Comparison of ENCODE assay signal across 8 cellular contexts in the genomic region with DNA sequence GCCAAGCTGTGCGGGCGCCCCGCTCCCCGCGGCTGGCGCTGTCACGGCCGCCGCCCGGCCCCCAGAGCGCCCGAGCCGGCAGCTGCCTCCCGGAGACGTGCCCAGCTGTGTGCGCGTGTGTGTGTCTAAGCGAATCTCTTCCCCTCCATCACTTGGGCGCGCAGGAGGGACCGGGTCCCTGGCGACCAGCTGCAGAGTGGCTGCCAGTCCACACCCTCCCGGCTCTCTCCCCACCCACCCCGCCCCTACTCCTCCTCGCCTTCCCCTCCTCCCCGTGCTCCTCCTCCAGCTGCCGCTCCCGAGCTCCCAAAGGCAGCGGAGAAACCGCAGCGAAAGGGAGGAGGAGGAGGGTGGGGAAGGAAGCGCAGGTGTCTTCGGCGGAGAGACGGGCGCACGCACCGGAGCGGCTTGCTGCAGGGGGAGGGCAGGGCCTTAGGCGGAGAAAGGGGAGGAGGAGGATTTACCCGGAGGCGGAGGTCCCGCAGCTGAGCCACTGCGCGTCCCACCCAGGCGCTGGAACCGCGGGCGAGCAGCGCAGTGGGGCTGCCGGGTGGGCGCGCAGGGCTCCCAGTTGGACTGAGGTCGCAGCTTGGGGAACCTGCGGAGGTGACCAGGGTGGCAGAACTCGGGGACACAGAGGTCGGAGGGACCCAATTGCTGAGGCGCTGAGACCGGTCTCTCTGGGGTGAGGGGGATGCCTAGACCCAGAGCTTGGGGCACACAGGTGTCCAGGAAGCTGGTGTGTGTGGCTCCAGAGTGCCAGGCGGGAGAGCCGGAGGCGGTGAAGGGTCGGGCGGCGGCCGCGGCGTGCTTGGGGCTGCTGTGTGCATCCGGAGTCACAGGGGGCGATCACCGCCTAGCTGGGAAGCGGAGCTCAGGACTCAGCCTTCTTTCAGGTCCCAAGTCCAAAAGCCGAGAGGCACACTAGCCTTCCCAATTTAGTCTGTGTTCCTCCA. TPM values are rescaled to one million over a fixed set of nuclear protein-coding genes. Genes with fewer than 3 reads are reported as not detected.
A peak's percentile ranks its signal among the peaks of the same experiment; 100 is the strongest.
DNase-seq lines count a peak whose midpoint lies in the region; ATAC-seq, FAIRE-seq and TF ChIP-seq lines count a peak whose summit lies in the region.

A gene with protein sequence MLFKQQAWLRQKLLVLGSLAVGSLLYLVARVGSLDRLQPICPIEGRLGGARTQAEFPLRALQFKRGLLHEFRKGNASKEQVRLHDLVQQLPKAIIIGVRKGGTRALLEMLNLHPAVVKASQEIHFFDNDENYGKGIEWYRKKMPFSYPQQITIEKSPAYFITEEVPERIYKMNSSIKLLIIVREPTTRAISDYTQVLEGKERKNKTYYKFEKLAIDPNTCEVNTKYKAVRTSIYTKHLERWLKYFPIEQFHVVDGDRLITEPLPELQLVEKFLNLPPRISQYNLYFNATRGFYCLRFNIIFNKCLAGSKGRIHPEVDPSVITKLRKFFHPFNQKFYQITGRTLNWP (minus strand): TSS at position 198 of the 956 bp plus-strand sequence. CDS start 280,178 bp downstream, outside the sequence.

- peak within 1 kb of the TSS; percentile 79 for H3K4me3 ChIP-seq in NT2/D1 (ENCODE audit: insufficient read length, low read depth)
- H3K4me3 ChIP-seq in stomach = peak within 1 kb of the TSS; percentile 51 to 77 (median 60)

- H3K9me3 Mint-ChIP-seq in CD14-positive monocyte = peaks cover 0 to 6% (median 0%) of the 10 kb centered on the region in 7 donors

- TF ChIP-seq EP300 in stomach (IDR thresholded peaks at IDR 0.05) = no peak

- TF ChIP-seq POLR2A in H54 (IDR thresholded peaks at IDR 0.05; ENCODE audit: low read depth, low read length) (no peak), stomach (IDR thresholded peaks at IDR 0.05) (no peak)

- H3K27ac ChIP-seq in cingulate gyrus (ENCODE audit: low read depth, low read length) = peak within 1 kb of the TSS; percentile 65
- no peak within 1 kb of the TSS for H3K27ac ChIP-seq in stomach

- H3K9me3 ChIP-seq in NT2/D1 (ENCODE audit: insufficient read depth, low read length) = no peaks in the 10 kb centered on the region
- no peaks in the 10 kb centered on the region for H3K9me3 ChIP-seq in stomach

- peak within 1 kb of the TSS in 1 of 2 donors; percentile 89 for H3K4me3 Mint-ChIP-seq in CD14-positive monocyte

- peak within 1 kb of the TSS; percentile 72 for H3K9ac ChIP-seq in NT2/D1 (ENCODE audit: insufficient read length, low read depth)

- TF ChIP-seq CTCF in CD14-positive monocyte (IDR thresholded peaks at IDR 0.05) (no peak), stomach (IDR thresholded peaks at IDR 0.05) (peak in 2 of 7 experiments; percentile 8 to 19)

- no peak for FAIRE-seq in H54 (lab: Jason Lieb, UNC)

- ATAC-seq in HG02973 (IDR thresholded peaks at IDR 0.05; ENCODE audit: unreplicated experiment) (no peak), GM18520 (IDR thresholded peaks at IDR 0.05; ENCODE audit: unreplicated experiment) (no peak)

- peak; percentile 41 for DNase-seq in CD14-positive monocyte (ENCODE audit: low spot score)
- DNase-seq in H54 (ENCODE audit: insufficient read length, low spot score) = peak; percentile 26
- DNase-seq in NT2/D1 (ENCODE audit: low read depth, low spot score) = peak; percentile 63
- DNase-seq in left kidney (ENCODE audit: low read depth, low spot score) = peak; percentile 87
- no peak for DNase-seq in stomach

- H3K27me3 Mint-ChIP-seq in CD14-positive monocyte (ENCODE audit: low read depth in 3 of 3) = peaks cover 33 to 55% (median 40%) of the 10 kb centered on the region in 3 donors

- no peaks in the 10 kb centered on the region for H3K36me3 Mint-ChIP-seq in CD14-positive monocyte

- intact Hi-C loops in CD14-positive monocyte (cut with micrococcal nuclease) = no loop called here
- intact Hi-C loops in stomach (cut with DNase I; ENCODE audit: low total_unique reads) = no loop called here

- H3K4me1 ChIP-seq in NT2/D1 (ENCODE audit: insufficient read depth, insufficient read length) (no peaks in the 10 kb centered on the region), stomach (peaks cover 19 to 31% (median 28%) of the 10 kb centered on the region in 4 donors)

- no peaks in the 10 kb centered on the region for H3K36me3 ChIP-seq in NT2/D1 (ENCODE audit: insufficient read depth, insufficient read length, low read length)
- H3K36me3 ChIP-seq in stomach = no peaks in the 10 kb centered on the region

- H3K27ac Mint-ChIP-seq in CD14-positive monocyte = peak within 1 kb of the TSS in 1 of 7 donors; percentile 44

- WGBS in stomach, 5 donors = 1% methylated on average over 48 to 73 of the region's 73 CpGs

- H3K27me3 ChIP-seq in NT2/D1 (ENCODE audit: insufficient read depth, insufficient read length) (peaks cover 18% of the 10 kb centered on the region), stomach (peaks cover 6 to 62% (median 21%) of the 10 kb centered on the region in 3 donors)

- H3K4me1 Mint-ChIP-seq in CD14-positive monocyte = peaks cover 1% of the 10 kb centered on the region

RNA-seq across cellular contexts. Expression of the gene that starts here (rescaled TPM):
- polyA plus RNA-seq in CD14-positive monocyte (not detected), stomach (under 1 TPM in 1 of 3 donors, not detected in 2; 0.05 TPM)
- 1 to 10 TPM in 1 of 5 donors, not detected in 4; 2.2 TPM for total RNA-seq in stomach

Comparison
In these comparisons a context has a peak if more than half of its experiments do, and no peak if none do; other contexts are left out.
1. Peak in DNase-seq in CD14-positive monocyte; RNA of the gene not detected or under 1 TPM.